12 cellular contexts compared by ENCODE assay signal in genomic region chr2:102027036-102027702, GRCh38. TPM values are rescaled to one million over a fixed set of nuclear protein-coding genes. Genes with fewer than 3 reads are reported as not detected.
DNase-seq lines count a peak whose midpoint lies in the region; ATAC-seq and TF ChIP-seq lines count a peak whose summit lies in the region.
"Had no signal": no experiment of that assay in that cellular context is flagged by ENCODE, and none has a peak within 500 bp of the region (broad histone marks: within the 10 kb centered on the region; RNA-seq: fewer than 3 reads in every experiment).

No MANE protein-coding gene starts in this region.

- no peaks in the 10 kb centered on the region for H3K27me3 Mint-ChIP-seq in osteocyte (ENCODE audit: unreplicated experiment)

- peak; percentile 89 for ATAC-seq in gastroesophageal sphincter
- ATAC-seq: activated CD4-positive, CD25-positive, alpha-beta regulatory T cell treated with anti-CD3 and anti-CD28 coated beads, Interleukin-2, amount 50 U/mL, for 24 hours had no signal

- 22 to 28% methylated on average over 1 to 4 of the region's 5 CpGs for WGBS in gastroesophageal sphincter (ENCODE audit: low coverage in 1 of 2), 2 donors

- H3K9me3 ChIP-seq in adipocyte (ENCODE audit: control insufficient read depth, low read length) (no peaks in the 10 kb centered on the region), gastroesophageal sphincter (no peaks in the 10 kb centered on the region), HAP-1 (no peaks in the 10 kb centered on the region)

- in situ Hi-C loops in HAP-1 (cut with MboI; ENCODE audit: low sequenced_read_pairs): no loop called here

- H3K36me3 ChIP-seq in adipocyte (ENCODE audit: control insufficient read depth, insufficient read depth, low read length, severe bottlenecking): no peaks in the 10 kb centered on the region
- no peaks in the 10 kb centered on the region for H3K36me3 ChIP-seq in gastroesophageal sphincter
- no peaks in the 10 kb centered on the region for H3K36me3 ChIP-seq in HAP-1 (replicated peaks)

- H3K9ac ChIP-seq in adipocyte (ENCODE audit: low read length): peak overlapping the region; percentile 81

- TF ChIP-seq POLR2A in gastroesophageal sphincter (IDR thresholded peaks at IDR 0.05): no peak

- H3K4me3 Mint-ChIP-seq in osteocyte (ENCODE audit: unreplicated experiment): no peak overlapping the region

- H3K4me3 ChIP-seq in adipocyte (ENCODE audit: low read length): peak overlapping the region; percentile 42
- H3K4me3 ChIP-seq in gastroesophageal sphincter: no peak overlapping the region
- H3K4me3 ChIP-seq in HAP-1: no peak overlapping the region

- peak overlapping the region; percentile 91 for H3K27ac Mint-ChIP-seq in osteocyte (ENCODE audit: unreplicated experiment)

- peaks cover 71% of the 10 kb centered on the region for H3K4me1 ChIP-seq in adipocyte (ENCODE audit: control insufficient read depth, insufficient read depth, low read length)
- peaks cover 4 to 32% (median 13%) of the 10 kb centered on the region in 3 donors for H3K4me1 ChIP-seq in gastroesophageal sphincter
- H3K4me1 ChIP-seq in HAP-1: no peaks in the 10 kb centered on the region

- peaks cover 63% of the 10 kb centered on the region for H3K4me1 Mint-ChIP-seq in osteocyte (ENCODE audit: unreplicated experiment)

- no peaks in the 10 kb centered on the region for H3K36me3 Mint-ChIP-seq in osteocyte (ENCODE audit: unreplicated experiment)

- no peak for TF ChIP-seq EP300 in gastroesophageal sphincter (IDR thresholded peaks at IDR 0.05)

- H3K27me3 ChIP-seq in adipocyte (replicated peaks; ENCODE audit: control insufficient read depth, insufficient read depth, low read length) (no peaks in the 10 kb centered on the region), gastroesophageal sphincter (no peaks in the 10 kb centered on the region), HAP-1 (ENCODE audit: low read depth) (no peaks in the 10 kb centered on the region)

- TF ChIP-seq CTCF in gastroesophageal sphincter (IDR thresholded peaks at IDR 0.05) (no peak), osteocyte (IDR thresholded peaks at IDR 0.05) (no peak)

- peak overlapping the region; percentile 37 to 74 (median 63) for H3K27ac ChIP-seq in gastroesophageal sphincter
- H3K27ac ChIP-seq: C4-2B had no signal

- H3K9me3 Mint-ChIP-seq in osteocyte (ENCODE audit: unreplicated experiment): no peaks in the 10 kb centered on the region

- DNase-seq in AG08396 (ENCODE audit: low spot score): peak; percentile 59
- DNase-seq in adipocyte (ENCODE audit: low read depth): peak; percentile 68
- DNase-seq in osteocyte (ENCODE audit: extremely low spot score, unreplicated experiment): no peak
- DNase-seq in HAP-1 (ENCODE audit: low spot score in 2 of 2): no peak
- DNase-seq in ecto neural progenitor cell (ENCODE audit: low spot score): no peak
- DNase-seq in D341Med (ENCODE audit: low spot score): no peak
- no peak for DNase-seq in nucleus accumbens (lab: John Stamatoyannopoulos, UW)
- DNase-seq: central memory CD4-positive, alpha-beta T cell; mesendoderm had no signal

RNA-seq across cellular contexts. Expression of gene IL1R2, which starts 35.4 kb away (rescaled TPM):
- total RNA-seq in gastroesophageal sphincter (10 to 100 TPM in 2 of 4 donors, 1 to 10 TPM in 2; 1.1 to 25.2 (median 10.0) TPM), osteocyte (not detected in 2 replicates)

Comparison
In these comparisons a context has a peak if more than half of its experiments do, and no peak if none do; other contexts are left out.
1. DNase-seq: peak in AG08396 (single experiment) and adipocyte (single experiment); none in osteocyte (single experiment), HAP-1 (0 of 2), ecto neural progenitor cell (single experiment), D341Med (single experiment) and nucleus accumbens (0 of 56).